In genomic region chr13:109610517-109610916, GRCh38 we compare ENCODE assay signal across 8 cellular contexts.
DNase-seq lines count a peak whose midpoint lies in the region; ATAC-seq and TF ChIP-seq lines count a peak whose summit lies in the region.

No MANE protein-coding gene starts in this region.

- peak; percentile 44 for ATAC-seq in activated T-helper 17 cell treated with anti-CD3 and anti-CD28 coated beads, Interleukin-2, amount 50 U/mL, for 72 hours (replicated peaks)
- ATAC-seq in stimulated activated naive B cell treated with anti-CD40 and anti-IgM and Interleukin-4, amounts not matched to agents 10 μg/mL and 1 μg/mL and 100 μg/mL, for 72 hours (replicated peaks) = peak; percentile 67 to 75
- no peak for ATAC-seq in HG03457 (IDR thresholded peaks at IDR 0.05; ENCODE audit: unreplicated experiment)

- no peaks in the 10 kb centered on the region for H3K9me3 ChIP-seq in ascending aorta

- no peaks in the 10 kb centered on the region for H3K27me3 ChIP-seq in ascending aorta

- H3K27ac Mint-ChIP-seq in activated T-helper 17 cell treated with anti-CD3 and anti-CD28 coated beads, Interleukin-2, amount 50 U/mL, for 72 hours = no peak overlapping the region
- H3K27ac Mint-ChIP-seq in stimulated activated naive B cell treated with anti-CD40 and anti-IgM and Interleukin-4, amounts not matched to agents 10 μg/mL and 1 μg/mL and 100 μg/mL, for 72 hours = no peak overlapping the region

- H3K4me3 Mint-ChIP-seq in activated T-helper 17 cell treated with anti-CD3 and anti-CD28 coated beads, Interleukin-2, amount 50 U/mL, for 72 hours = no peak overlapping the region
- H3K4me3 Mint-ChIP-seq in stimulated activated naive B cell treated with anti-CD40 and anti-IgM and Interleukin-4, amounts not matched to agents 10 μg/mL and 1 μg/mL and 100 μg/mL, for 72 hours = no peak overlapping the region

- no peaks in the 10 kb centered on the region for H3K36me3 Mint-ChIP-seq in activated T-helper 17 cell treated with anti-CD3 and anti-CD28 coated beads, Interleukin-2, amount 50 U/mL, for 72 hours (ENCODE audit: low read depth)
- H3K36me3 Mint-ChIP-seq in stimulated activated naive B cell treated with anti-CD40 and anti-IgM and Interleukin-4, amounts not matched to agents 10 μg/mL and 1 μg/mL and 100 μg/mL, for 72 hours = no peaks in the 10 kb centered on the region

- TF ChIP-seq CTCF in GM12873 (IDR thresholded peaks at IDR 0.05; ENCODE audit: insufficient read depth, low read depth, low read length, missing control alignments) (peak; percentile 38), NB4 (IDR thresholded peaks at IDR 0.05; ENCODE audit: low read depth, low read length) (peak; percentile 49), ascending aorta (IDR thresholded peaks at IDR 0.05) (no peak)

- intact Hi-C loops in ascending aorta (cut with DNase I) = no loop called here

- peak; percentile 67 for DNase-seq in NB4 (ENCODE audit: low read depth)
- peak; percentile 22 for DNase-seq in iris pigment epithelial cell (ENCODE audit: low read depth)
- no peak for DNase-seq in stimulated activated naive B cell treated with anti-CD40 and anti-IgM and Interleukin-4, amounts not matched to agents 10 μg/mL and 1 μg/mL and 100 μg/mL, for 72 hours
- no peak for DNase-seq in NCI-H2081 (lab: John Stamatoyannopoulos, UW)
- no peak for DNase-seq in ascending aorta (ENCODE audit: low spot score in 2 of 2)

- H3K9me3 Mint-ChIP-seq in activated T-helper 17 cell treated with anti-CD3 and anti-CD28 coated beads, Interleukin-2, amount 50 U/mL, for 72 hours = no peaks in the 10 kb centered on the region
- peaks cover 0 to 2% of the 10 kb centered on the region in 2 donors for H3K9me3 Mint-ChIP-seq in stimulated activated naive B cell treated with anti-CD40 and anti-IgM and Interleukin-4, amounts not matched to agents 10 μg/mL and 1 μg/mL and 100 μg/mL, for 72 hours

- H3K4me3 ChIP-seq in NB4 (ENCODE audit: low read depth, low read length) (no peak overlapping the region), ascending aorta (no peak overlapping the region)

- no peak for TF ChIP-seq POLR2A in NB4 (IDR thresholded peaks at IDR 0.05; ENCODE audit: extremely low read depth, insufficient read length)

- no peaks in the 10 kb centered on the region for H3K4me1 ChIP-seq in ascending aorta

- H3K36me3 ChIP-seq in ascending aorta = no peaks in the 10 kb centered on the region

- H3K27ac ChIP-seq in ascending aorta = no peak overlapping the region

- H3K4me1 Mint-ChIP-seq in activated T-helper 17 cell treated with anti-CD3 and anti-CD28 coated beads, Interleukin-2, amount 50 U/mL, for 72 hours = no peaks in the 10 kb centered on the region
- no peaks in the 10 kb centered on the region for H3K4me1 Mint-ChIP-seq in stimulated activated naive B cell treated with anti-CD40 and anti-IgM and Interleukin-4, amounts not matched to agents 10 μg/mL and 1 μg/mL and 100 μg/mL, for 72 hours

- peaks cover 10% of the 10 kb centered on the region for H3K27me3 Mint-ChIP-seq in activated T-helper 17 cell treated with anti-CD3 and anti-CD28 coated beads, Interleukin-2, amount 50 U/mL, for 72 hours
- no peaks in the 10 kb centered on the region for H3K27me3 Mint-ChIP-seq in stimulated activated naive B cell treated with anti-CD40 and anti-IgM and Interleukin-4, amounts not matched to agents 10 μg/mL and 1 μg/mL and 100 μg/mL, for 72 hours

Comparison
In these comparisons a context has a peak if more than half of its experiments do, and no peak if none do; other contexts are left out.
1. CTCF ChIP-seq: peak in GM12873 (single experiment) and NB4 (single experiment); none in ascending aorta (0 of 3).
2. DNase-seq: peak in NB4 (single experiment) and iris pigment epithelial cell (single experiment); none in stimulated activated naive B cell treated with anti-CD40 and anti-IgM and Interleukin-4, amounts not matched to agents 10 μg/mL and 1 μg/mL and 100 μg/mL, for 72 hours (single experiment), NCI-H2081 (0 of 2) and ascending aorta (0 of 2).